ENCODE assay signal across 11 cellular contexts in genomic region chr9:72585737-72586136, GRCh38.
DNase-seq lines count a peak whose midpoint lies in the region; ATAC-seq, FAIRE-seq and TF ChIP-seq lines count a peak whose summit lies in the region.
"Had no signal": no experiment of that assay in that cellular context is flagged by ENCODE, and none has a peak within 500 bp of the region (broad histone marks: within the 10 kb centered on the region; RNA-seq: fewer than 3 reads in every experiment).

No MANE protein-coding gene starts in this region.

- H3K27me3 ChIP-seq in fibroblast of lung (ENCODE audit: control insufficient read depth, insufficient read depth, low read length) (no peaks in the 10 kb centered on the region), thyroid gland (no peaks in the 10 kb centered on the region)

- H3K27me3 Mint-ChIP-seq in activated CD8-positive, alpha-beta memory T cell treated with anti-CD3 and anti-CD28 coated beads, Interleukin-2, amount 10 ng/mL, durations not matched to agents 7 days and 5 days, result peaks cover 4% of the 10 kb centered on the region

- no peak for ATAC-seq in activated CD8-positive, alpha-beta memory T cell treated with anti-CD3 and anti-CD28 coated beads, Interleukin-2, amount 10 ng/mL, durations not matched to agents 7 days and 5 days
- no peak for ATAC-seq in HG02938 (IDR thresholded peaks at IDR 0.05; ENCODE audit: unreplicated experiment)
- ATAC-seq: stimulated activated memory B cell treated with anti-CD40 and anti-IgM and Interleukin-4, amounts not matched to agents 10 μg/mL and 1 μg/mL and 100 μg/mL, for 72 hours had no signal

- no peak for TF ChIP-seq CTCF in fibroblast of lung (conservative IDR thresholded peaks at IDR 0.05 in 1 of 2, IDR thresholded peaks at IDR 0.05 in 1 of 2; ENCODE audit: low read depth in 1 of 2, low read length in 2 of 2)
- no peak for TF ChIP-seq CTCF in thyroid gland (IDR thresholded peaks at IDR 0.05)
- no peak for TF ChIP-seq CTCF in kidney (IDR thresholded peaks at IDR 0.05; ENCODE audit: borderline replicate concordance, extremely low read depth, insufficient read depth)

- peak overlapping the region; percentile 65; the same call in 1 of the 2 replicates for H3K27ac ChIP-seq in SK-N-MC
- no peak overlapping the region for H3K27ac ChIP-seq in fibroblast of lung (ENCODE audit: insufficient read depth, low read length)
- H3K27ac ChIP-seq in thyroid gland, result no peak overlapping the region
- no peak overlapping the region for H3K27ac ChIP-seq in kidney (ENCODE audit: low read depth in 2 of 2, low read length in 2 of 2)

- no peak for TF ChIP-seq POLR2A in thyroid gland (IDR thresholded peaks at IDR 0.05)

- H2AFZ ChIP-seq in fibroblast of lung (ENCODE audit: low read length), result no peak overlapping the region

- peaks cover 4% of the 10 kb centered on the region for H3K9me3 Mint-ChIP-seq in activated CD8-positive, alpha-beta memory T cell treated with anti-CD3 and anti-CD28 coated beads, Interleukin-2, amount 10 ng/mL, durations not matched to agents 7 days and 5 days (ENCODE audit: low read depth)
- H3K9me3 Mint-ChIP-seq: stimulated activated memory B cell treated with anti-CD40 and anti-IgM and Interleukin-4, amounts not matched to agents 10 μg/mL and 1 μg/mL and 100 μg/mL, for 72 hours had no signal

- intact Hi-C loops in thyroid gland (cut with DNase I) (no loop called here), kidney (cut with DNase I) (no loop called here)

- no peak for FAIRE-seq in kidney (lab: Jason Lieb, UNC)

- 41 to 43% methylated on average over 6 of the region's 6 CpGs for WGBS in thyroid gland, 2 donors

- peaks cover 42% of the 10 kb centered on the region for H3K4me1 Mint-ChIP-seq in activated CD8-positive, alpha-beta memory T cell treated with anti-CD3 and anti-CD28 coated beads, Interleukin-2, amount 10 ng/mL, durations not matched to agents 7 days and 5 days
- H3K4me1 Mint-ChIP-seq: stimulated activated memory B cell treated with anti-CD40 and anti-IgM and Interleukin-4, amounts not matched to agents 10 μg/mL and 1 μg/mL and 100 μg/mL, for 72 hours had no signal

- H3K79me2 ChIP-seq in fibroblast of lung (ENCODE audit: control insufficient read depth, insufficient read depth, low read length), result no peaks in the 10 kb centered on the region

- no peak overlapping the region for H3K4me3 ChIP-seq in SK-N-MC
- H3K4me3 ChIP-seq in fibroblast of lung (replicated peaks in 1 of 4; ENCODE audit: control extremely low read depth in 1 of 4, insufficient read depth in 1 of 4, low read depth in 3 of 4, low read length in 4 of 4), result no peak overlapping the region
- H3K4me3 ChIP-seq in thyroid gland (replicated peaks in 1 of 3), result no peak overlapping the region
- H3K4me3 ChIP-seq in kidney (ENCODE audit: low read length in 2 of 2), result no peak overlapping the region

- H3K36me3 ChIP-seq in SK-N-MC (ENCODE audit: insufficient read depth, low read length) (no peaks in the 10 kb centered on the region), fibroblast of lung (ENCODE audit: control insufficient read depth, insufficient read depth, low read length) (no peaks in the 10 kb centered on the region), thyroid gland (no peaks in the 10 kb centered on the region), kidney (ENCODE audit: control insufficient read depth in 1 of 2, insufficient read depth in 2 of 2, low read length in 2 of 2) (no peaks in the 10 kb centered on the region)

- peaks cover 8% of the 10 kb centered on the region for H3K4me1 ChIP-seq in fibroblast of lung (ENCODE audit: control insufficient read depth, extremely low read depth, insufficient read depth, low read length)
- peaks cover 8 to 19% of the 10 kb centered on the region in 2 donors for H3K4me1 ChIP-seq in thyroid gland
- peaks cover 7 to 12% of the 10 kb centered on the region in 2 donors for H3K4me1 ChIP-seq in kidney (ENCODE audit: control insufficient read depth in 1 of 2, insufficient read depth in 1 of 2, low read depth in 1 of 2, low read length in 2 of 2)

- CTCF ChIA-PET in activated CD8-positive, alpha-beta memory T cell treated with anti-CD3 and anti-CD28 coated beads, Interleukin-2, amount 10 ng/mL, durations not matched to agents 7 days and 5 days (lab: Charles Lee), result interaction anchor here (1.0 to 2.6 kb wide), 3 partner anchors 219 to 306 kb away, joined by 3 to 9 read pairs (median 3); no protein-coding TSS in a partner anchor

- DNase-seq in activated CD8-positive, alpha-beta memory T cell treated with anti-CD3 and anti-CD28 coated beads, Interleukin-2, amount 10 ng/mL, durations not matched to agents 7 days and 5 days, result no peak
- DNase-seq in activated CD8-positive, alpha-beta memory T cell treated with anti-CD3 and anti-CD28 coated beads for 24 hours, result no peak
- DNase-seq in SK-N-MC (ENCODE audit: low read depth, low spot score), result no peak
- peak; percentile 25 to 85 for DNase-seq in fibroblast of lung (ENCODE audit: low read depth in 2 of 2)
- DNase-seq in thyroid gland, result peak; percentile 42 to 53
- no peak for DNase-seq in kidney
- DNase-seq in kidney glomerular epithelial cell (lab: John Stamatoyannopoulos, UW), result no peak
- DNase-seq: NCI-H774, T-helper 9 cell had no signal

- peak overlapping the region; percentile 13 for H3K27ac Mint-ChIP-seq in activated CD8-positive, alpha-beta memory T cell treated with anti-CD3 and anti-CD28 coated beads, Interleukin-2, amount 10 ng/mL, durations not matched to agents 7 days and 5 days
- H3K27ac Mint-ChIP-seq: stimulated activated memory B cell treated with anti-CD40 and anti-IgM and Interleukin-4, amounts not matched to agents 10 μg/mL and 1 μg/mL and 100 μg/mL, for 72 hours had no signal

- H3K4me3 Mint-ChIP-seq in activated CD8-positive, alpha-beta memory T cell treated with anti-CD3 and anti-CD28 coated beads, Interleukin-2, amount 10 ng/mL, durations not matched to agents 7 days and 5 days, result no peak overlapping the region
- H3K4me3 Mint-ChIP-seq: stimulated activated memory B cell treated with anti-CD40 and anti-IgM and Interleukin-4, amounts not matched to agents 10 μg/mL and 1 μg/mL and 100 μg/mL, for 72 hours had no signal

- H3K4me2 ChIP-seq in fibroblast of lung (ENCODE audit: extremely low read depth, insufficient read depth, low read length), result no peak overlapping the region

- H3K36me3 Mint-ChIP-seq in activated CD8-positive, alpha-beta memory T cell treated with anti-CD3 and anti-CD28 coated beads, Interleukin-2, amount 10 ng/mL, durations not matched to agents 7 days and 5 days, result peaks cover 4% of the 10 kb centered on the region
- H3K36me3 Mint-ChIP-seq: stimulated activated memory B cell treated with anti-CD40 and anti-IgM and Interleukin-4, amounts not matched to agents 10 μg/mL and 1 μg/mL and 100 μg/mL, for 72 hours had no signal

- H3K9ac ChIP-seq in SK-N-MC (ENCODE audit: insufficient read length) (no peak overlapping the region), fibroblast of lung (ENCODE audit: insufficient read depth, low read length) (no peak overlapping the region), kidney (ENCODE audit: low read length in 2 of 2) (no peak overlapping the region)

- no peaks in the 10 kb centered on the region for H4K20me1 ChIP-seq in fibroblast of lung (ENCODE audit: control insufficient read depth, extremely low read depth, insufficient read depth, low read length)

- H3K9me3 ChIP-seq in SK-N-MC (ENCODE audit: low read depth, low read length) (no peaks in the 10 kb centered on the region), fibroblast of lung (ENCODE audit: control insufficient read depth, insufficient read depth, low read depth, low read length) (no peaks in the 10 kb centered on the region), thyroid gland (no peaks in the 10 kb centered on the region), kidney (ENCODE audit: control insufficient read depth in 1 of 2, low read length in 2 of 2) (no peaks in the 10 kb centered on the region)

Comparison
In these comparisons a context has a peak if more than half of its experiments do, and no peak if none do; other contexts are left out.
1. DNase-seq: peak in fibroblast of lung (2 of 2) and thyroid gland (2 of 2); none in activated CD8-positive, alpha-beta memory T cell treated with anti-CD3 and anti-CD28 coated beads, Interleukin-2, amount 10 ng/mL, durations not matched to agents 7 days and 5 days (single experiment), activated CD8-positive, alpha-beta memory T cell treated with anti-CD3 and anti-CD28 coated beads for 24 hours (single experiment), SK-N-MC (single experiment), kidney (single experiment) and kidney glomerular epithelial cell (single experiment).